23 cellular contexts compared by ENCODE assay signal in the genomic region with DNA sequence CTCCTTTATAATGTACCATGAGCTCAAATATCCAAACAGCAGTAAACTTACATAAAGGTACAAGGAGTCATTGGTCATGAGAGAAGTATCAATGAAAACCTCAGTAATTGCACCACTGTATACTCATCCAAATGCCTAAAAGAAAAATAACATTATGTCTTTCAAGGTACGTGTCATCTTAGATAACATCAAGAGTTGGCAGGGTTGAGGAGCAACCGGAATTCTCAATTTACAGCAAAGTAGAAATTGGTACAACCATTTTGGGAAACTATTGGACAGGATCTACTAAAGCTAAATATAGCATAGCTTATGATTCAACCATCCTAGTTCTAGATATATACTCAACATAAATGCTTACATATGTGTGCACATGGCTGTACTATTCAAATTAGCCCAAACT.
DNase-seq lines count a peak whose midpoint lies in the region; ATAC-seq, FAIRE-seq and TF ChIP-seq lines count a peak whose summit lies in the region.
"Had no signal": no experiment of that assay in that cellular context is flagged by ENCODE, and none has a peak within 500 bp of the region (broad histone marks: within the 10 kb centered on the region; RNA-seq: fewer than 3 reads in every experiment).

No MANE protein-coding gene starts in this region.

- DNase-seq in HepG2 (ENCODE audit: low spot score) = no peak
- no peak for DNase-seq in right lobe of liver
- DNase-seq in ELR (ENCODE audit: low read depth) = peak; percentile 3
- peak; percentile 22 for DNase-seq in PC-3
- DNase-seq in gastrocnemius medialis = no peak
- DNase-seq: 8988T; ACHN; BE2C; C1 segment of cervical spinal cord; CD4-positive, alpha-beta memory T cell; CD4-positive, CD25-positive, alpha-beta regulatory T cell; CD8-positive, alpha-beta memory T cell; COR-L47; DMS79 treated with DMSO at 0.1 percent for 48 hours; GDM1 had no signal

- no peak for FAIRE-seq in HepG2 (lab: Jason Lieb, UNC)
- FAIRE-seq: A204.1, GM12878, GM12892, GM18507 had no signal

- H2AFZ ChIP-seq in HepG2 (ENCODE audit: low read length) (no peak overlapping the region), PC-3 (ENCODE audit: low read length) (no peak overlapping the region)

- TF ChIP-seq EP300 in HepG2 (IDR thresholded peaks at IDR 0.05; ENCODE audit: low read depth in 2 of 2, low read length in 2 of 2) (no peak), HepG2 (CRISPR knock-in tag; IDR thresholded peaks at IDR 0.05; ENCODE audit: borderline replicate concordance) (no peak)

- intact Hi-C loops in HepG2 (cut with micrococcal nuclease; ENCODE audit: unreplicated experiment) (no loop called here), right lobe of liver (cut with DNase I) (no loop called here), PC-3 (cut with micrococcal nuclease) (loop anchor here (5.0 kb wide), 2 partner anchors 247 to 482 kb away; no protein-coding TSS in a partner anchor), gastrocnemius medialis (cut with DNase I; ENCODE audit: low total_unique reads) (no loop called here)

- H3K4me2 ChIP-seq in HepG2 (ENCODE audit: low read depth, low read length) = no peak overlapping the region
- no peak overlapping the region for H3K4me2 ChIP-seq in PC-3 (ENCODE audit: low read length)
- H3K4me2 ChIP-seq: BLaER1 had no signal

- H3K27me3 ChIP-seq in HepG2 (ENCODE audit: control insufficient read depth in 1 of 2, insufficient read depth in 2 of 2, low read length in 2 of 2) = no peaks in the 10 kb centered on the region
- H3K27me3 ChIP-seq in right lobe of liver = no peaks in the 10 kb centered on the region
- H3K27me3 ChIP-seq in PC-3 (ENCODE audit: low read length) = no peaks in the 10 kb centered on the region
- no peaks in the 10 kb centered on the region for H3K27me3 ChIP-seq in gastrocnemius medialis
- H3K27me3 ChIP-seq: BE2C, BLaER1 had no signal

- H3K9me2 ChIP-seq in PC-3 (replicated peaks; ENCODE audit: low read length) = no peaks in the 10 kb centered on the region

- no peak overlapping the region for H3K9ac ChIP-seq in HepG2 (ENCODE audit: insufficient read depth, low read depth, low read length)
- H3K9ac ChIP-seq in PC-3 (ENCODE audit: low read length) = no peak overlapping the region
- H3K9ac ChIP-seq: BLaER1 had no signal

- 96% methylated on average over 2 of the region's 2 CpGs for WGBS in HepG2 (ENCODE audit: low lambda C conversion rate)
- WGBS in right lobe of liver (ENCODE audit: insufficient coverage, low coverage, low lambda C conversion rate, missing lambda C conversion rate) = 88% methylated on average over 2 of the region's 2 CpGs

- H3K4me3 ChIP-seq in HepG2 (replicated peaks in 1 of 3; ENCODE audit: insufficient read depth in 1 of 3, low read depth in 2 of 3, low read length in 3 of 3) (no peak overlapping the region), right lobe of liver (no peak overlapping the region), HEK293 (ENCODE audit: low read depth, low read length) (no peak overlapping the region), PC-3 (ENCODE audit: low read length) (no peak overlapping the region), gastrocnemius medialis (no peak overlapping the region)
- H3K4me3 ChIP-seq: BLaER1, GM12878 had no signal

- POLR2A ChIA-PET in HepG2 (lab: Yijun Ruan, JAX) (no interaction called here), HEK293 (lab: Yijun Ruan, JAX) (no interaction called here), PC-3 (lab: Charles Lee; ENCODE audit: unreplicated experiment) (interaction anchor here (0.6 kb wide), 1 partner anchor 43 kb away, joined by 3 read pairs; no protein-coding TSS in a partner anchor)

- BruUV-seq in HepG2 (replicated peaks; lab: Mats Ljungman, UMichigan) (no TSS peak), PC-3 (replicated peaks; lab: Mats Ljungman, UMichigan) (no TSS peak)

- no peak for ATAC-seq in HepG2
- no peak for ATAC-seq in right lobe of liver
- no peak for ATAC-seq in PC-3
- ATAC-seq in GM21723 (IDR thresholded peaks at IDR 0.05; ENCODE audit: unreplicated experiment) = no peak
- no peak for ATAC-seq in gastrocnemius medialis
- no peak for ATAC-seq in GM21360 (IDR thresholded peaks at IDR 0.05; ENCODE audit: unreplicated experiment)
- ATAC-seq: GM12878 had no signal

- H3K27ac ChIP-seq in HepG2 (ENCODE audit: extremely low read length, insufficient read depth, low read length) = no peak overlapping the region
- no peak overlapping the region for H3K27ac ChIP-seq in right lobe of liver
- no peak overlapping the region for H3K27ac ChIP-seq in HEK293 (ENCODE audit: extremely low read depth, low read depth, low read length)
- H3K27ac ChIP-seq in PC-3 (ENCODE audit: low read length) = no peak overlapping the region
- no peak overlapping the region for H3K27ac ChIP-seq in gastrocnemius medialis
- H3K27ac ChIP-seq: BLaER1 had no signal

- H3K36me3 ChIP-seq in HepG2 (replicated peaks in 1 of 2; ENCODE audit: control insufficient read depth in 1 of 2, insufficient read depth in 2 of 2, low read length in 2 of 2) (no peaks in the 10 kb centered on the region), right lobe of liver (no peaks in the 10 kb centered on the region), HEK293 (ENCODE audit: control insufficient read depth in 2 of 2, insufficient read depth in 1 of 2, low read length in 2 of 2) (no peaks in the 10 kb centered on the region), PC-3 (ENCODE audit: low read depth, low read length) (no peaks in the 10 kb centered on the region), gastrocnemius medialis (no peaks in the 10 kb centered on the region)
- H3K36me3 ChIP-seq: BE2C, BLaER1 had no signal

- H3F3A ChIP-seq in PC-3 (ENCODE audit: low read length, unreplicated experiment) = peaks cover 4% of the 10 kb centered on the region

- H3K9me3 ChIP-seq in HepG2 (ENCODE audit: low read length) (no peaks in the 10 kb centered on the region), right lobe of liver (no peaks in the 10 kb centered on the region), HEK293 (ENCODE audit: control insufficient read depth, insufficient read depth, low read depth, low read length) (no peaks in the 10 kb centered on the region), PC-3 (ENCODE audit: low read length) (no peaks in the 10 kb centered on the region), gastrocnemius medialis (no peaks in the 10 kb centered on the region)
- H3K9me3 ChIP-seq: BE2C, BLaER1 had no signal

- TF ChIP-seq RAD21 in HepG2 (CRISPR knock-in tag; IDR thresholded peaks at IDR 0.05) = no peak

- H4K20me1 ChIP-seq in HepG2 (ENCODE audit: insufficient read depth, low read length) = no peaks in the 10 kb centered on the region
- no peaks in the 10 kb centered on the region for H4K20me1 ChIP-seq in PC-3 (ENCODE audit: low read length)
- H4K20me1 ChIP-seq: BLaER1 had no signal

- TF ChIP-seq POLR2A in HepG2 (IDR thresholded peaks at IDR 0.05; ENCODE audit: insufficient read depth in 1 of 2, low read depth in 2 of 2, low read length in 2 of 2) (no peak), right lobe of liver (IDR thresholded peaks at IDR 0.05) (no peak), gastrocnemius medialis (IDR thresholded peaks at IDR 0.05) (no peak)

- H3K79me2 ChIP-seq in HepG2 (ENCODE audit: insufficient read depth, low read length) (no peaks in the 10 kb centered on the region), PC-3 (ENCODE audit: low read length) (no peaks in the 10 kb centered on the region)

- CTCF ChIA-PET in HepG2 (lab: Yijun Ruan, JAX; ENCODE audit: low intra/inter-chr PET ratio, low total read pairs) (no interaction called here), HEK293 (lab: Yijun Ruan, JAX) (interaction anchor here (1.0 kb wide), 1 partner anchor 13 kb away, joined by 3 read pairs; no protein-coding TSS in a partner anchor), PC-3 (lab: Charles Lee) (no interaction called here)

- H3K4me1 ChIP-seq in HepG2 (ENCODE audit: insufficient read depth, low read length) = peaks cover 30% of the 10 kb centered on the region
- no peaks in the 10 kb centered on the region for H3K4me1 ChIP-seq in right lobe of liver
- H3K4me1 ChIP-seq in HEK293 (ENCODE audit: control insufficient read depth, insufficient read depth, low read length) = no peaks in the 10 kb centered on the region
- H3K4me1 ChIP-seq in PC-3 (ENCODE audit: insufficient read depth, low read length) = peaks cover 24% of the 10 kb centered on the region
- H3K4me1 ChIP-seq in gastrocnemius medialis = no peaks in the 10 kb centered on the region
- H3K4me1 ChIP-seq: BLaER1 had no signal

- TF ChIP-seq CTCF in HepG2 (CRISPR knock-in tag; IDR thresholded peaks at IDR 0.05) (no peak), right lobe of liver (IDR thresholded peaks at IDR 0.05) (no peak), HEK293 (tag by site-specific recombination; IDR thresholded peaks at IDR 0.05) (no peak), PC-3 (conservative IDR thresholded peaks at IDR 0.05; ENCODE audit: low read depth, low read length) (no peak), gastrocnemius medialis (IDR thresholded peaks at IDR 0.05 in 4 of 5, conservative IDR thresholded peaks at IDR 0.05 in 1 of 5) (no peak)

- in situ Hi-C loops in HepG2 (cut with HindIII; ENCODE audit: extremely low pct_ligation_motif_present, low pct_unique_long_range_greater_than_20kb) (no loop called here), gastrocnemius medialis (cut with MboI; ENCODE audit: low sequenced_read_pairs in 4 of 4) (no loop called here)

TF ChIP-seq in HepG2, 621 proteins besides CTCF, POLR2A, EP300 and RAD21 (continues in another document):
- no peak for TF ChIP-seq ZNF264 (CRISPR knock-in tag; IDR thresholded peaks at IDR 0.05)
- no peak for TF ChIP-seq ETV6 (CRISPR knock-in tag; conservative IDR thresholded peaks at IDR 0.05)

TF ChIP-seq in HEK293, 187 proteins besides CTCF, POLR2A, EP300 and RAD21:
- TF ChIP-seq ZNF48 (tag by site-specific recombination; IDR thresholded peaks at IDR 0.05) (no peak), SETDB1 (IDR thresholded peaks at IDR 0.05; ENCODE audit: insufficient read length, low read length) (peak; percentile 38)
TF ChIP-seq in HEK293: peak in this region for 1.

Comparison
In these comparisons a context has a peak if more than half of its experiments do, and no peak if none do; other contexts are left out.
1. DNase-seq: peak in ELR (single experiment) and PC-3 (single experiment); none in HepG2 (single experiment), right lobe of liver (0 of 3) and gastrocnemius medialis (0 of 2).